ENCODE assay signal across 17 cellular contexts in the genomic region with DNA sequence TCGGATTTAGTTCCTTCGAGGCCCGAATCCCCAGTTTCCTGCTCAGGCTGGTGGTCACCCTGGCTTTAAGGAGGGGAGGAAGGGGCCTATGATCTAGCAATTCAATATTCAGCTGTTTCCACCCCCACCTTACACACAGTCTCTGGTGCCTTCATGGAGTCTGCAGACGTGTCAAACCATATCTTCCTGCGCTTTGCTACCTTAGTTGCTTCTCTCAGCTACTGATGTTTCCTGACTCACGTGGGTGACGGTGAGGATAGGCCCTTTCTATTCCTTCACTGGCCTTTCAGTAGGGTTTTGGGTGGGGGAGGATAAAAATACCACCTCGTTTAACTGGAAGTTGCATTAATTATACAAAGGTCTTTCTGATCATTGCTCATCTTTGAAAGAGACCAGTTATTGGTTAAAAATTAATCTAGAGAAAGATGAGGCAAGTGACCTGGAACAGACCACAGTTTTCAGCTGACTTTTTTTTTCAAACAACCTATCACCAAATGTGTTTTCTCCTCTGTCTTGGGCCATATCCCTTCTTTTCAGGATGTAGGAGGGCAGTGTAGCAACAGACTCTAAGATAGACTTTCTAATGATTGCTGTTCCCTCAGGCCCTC. TPM values are rescaled to one million over a fixed set of nuclear protein-coding genes. Genes with fewer than 3 reads are reported as not detected.
A peak's percentile ranks its signal among the peaks of the same experiment; 100 is the strongest.
DNase-seq lines count a peak whose midpoint lies in the region; ATAC-seq, FAIRE-seq and TF ChIP-seq lines count a peak whose summit lies in the region.
"Had no signal": no experiment of that assay in that cellular context is flagged by ENCODE, and none has a peak within 500 bp of the region (broad histone marks: within the 10 kb centered on the region; RNA-seq: fewer than 3 reads in every experiment).

No MANE protein-coding gene starts in this region.

- no peaks in the 10 kb centered on the region for H3K27me3 Mint-ChIP-seq in mesothelial cell of epicardium (ENCODE audit: low read depth)
- H3K27me3 Mint-ChIP-seq in activated T-cell treated with anti-CD3 and anti-CD28 coated beads, Interleukin-2, amount 50 U/mL, for 4 hours (ENCODE audit: low read depth): no peaks in the 10 kb centered on the region
- H3K27me3 Mint-ChIP-seq: stimulated activated naive CD8-positive, alpha-beta T cell treated with anti-CD3 and anti-CD28 coated beads, Interleukin-15, amount 100 ng/mL, for 72 hours had no signal

- peaks cover 10% of the 10 kb centered on the region for H3K4me1 ChIP-seq in cardiac muscle cell (ENCODE audit: low read depth)
- peaks cover 0 to 22% (median 6%) of the 10 kb centered on the region in 12 donors for H3K4me1 ChIP-seq in heart left ventricle
- H3K4me1 ChIP-seq in H1 (replicated peaks in 1 of 4; ENCODE audit: control insufficient read depth in 3 of 4, insufficient read depth in 4 of 4, low read length in 3 of 4): peaks cover 0 to 8% (median 5%) of the 10 kb centered on the region in 4 experiments; a peak in 5 of 7 replicates

- no peaks in the 10 kb centered on the region for H3K79me1 ChIP-seq in H1 (ENCODE audit: low read depth, low read length)

- peak overlapping the region; percentile 93 for H2BK15ac ChIP-seq in H1 (ENCODE audit: low read length)

- H3K27me3 ChIP-seq in cardiac muscle cell: no peaks in the 10 kb centered on the region
- no peaks in the 10 kb centered on the region for H3K27me3 ChIP-seq in heart left ventricle
- no peaks in the 10 kb centered on the region; a peak in 1 of 7 replicates for H3K27me3 ChIP-seq in H1 (replicated peaks in 1 of 4; ENCODE audit: control insufficient read depth in 3 of 4, extremely low read depth in 1 of 4, insufficient read depth in 3 of 4, low read length in 3 of 4)

- peak overlapping the region; percentile 60 for H3K27ac ChIP-seq in cardiac muscle cell
- H3K27ac ChIP-seq in heart left ventricle: peak overlapping the region in 2 of 12 donors; percentile 13 to 24
- no peak overlapping the region for H3K27ac ChIP-seq in H1 (ENCODE audit: low read depth, low read length)

- no peaks in the 10 kb centered on the region for H3K79me2 ChIP-seq in H1 (ENCODE audit: control insufficient read depth in 1 of 2, insufficient read depth in 2 of 2, low read length in 2 of 2)

- DNase-seq in cardiac muscle cell (ENCODE audit: low read depth in 1 of 2, low spot score in 1 of 2): no peak
- no peak for DNase-seq in heart left ventricle
- DNase-seq in H1 (ENCODE audit: low read depth in 1 of 2, low spot score in 2 of 2): no peak
- no peak for DNase-seq in mesothelial cell of epicardium (ENCODE audit: low spot score in 2 of 2, unreplicated experiment in 2 of 2)
- DNase-seq in HuH-7.5 (ENCODE audit: low spot score): no peak
- DNase-seq in HuH-7 (ENCODE audit: low spot score): no peak
- no peak for DNase-seq in activated T-cell treated with anti-CD3 and anti-CD28 coated beads, Interleukin-2, amount 50 U/mL, for 4 hours
- DNase-seq: activated naive CD4-positive, alpha-beta T cell treated with anti-CD3 and anti-CD28 coated beads, Interleukin-2, amount 10 ng/mL, durations not matched to agents 7 days and 5 days; MM.1S; NCI-H2107; SK-N-SH; stimulated activated naive CD8-positive, alpha-beta T cell treated with anti-CD3 and anti-CD28 coated beads, Interleukin-15, amount 100 ng/mL, for 72 hours had no signal

- H3K36me3 Mint-ChIP-seq in mesothelial cell of epicardium: no peaks in the 10 kb centered on the region
- no peaks in the 10 kb centered on the region for H3K36me3 Mint-ChIP-seq in activated T-cell treated with anti-CD3 and anti-CD28 coated beads, Interleukin-2, amount 50 U/mL, for 4 hours (ENCODE audit: insufficient read depth)
- H3K36me3 Mint-ChIP-seq: activated naive CD4-positive, alpha-beta T cell treated with anti-CD3 and anti-CD28 coated beads, Interleukin-2, amount 10 ng/mL, durations not matched to agents 7 days and 5 days had no signal

- CTCF ChIA-PET in H1 (lab: Charles Lee; ENCODE audit: partially characterized antibody): interaction anchor here (1.0 to 2.8 kb wide), 5 partner anchors 8 to 82 kb away, joined by 3 to 18 read pairs (median 4); no protein-coding TSS in a partner anchor

- H2BK5ac ChIP-seq in H1 (ENCODE audit: low read depth, low read length): no peak overlapping the region; the same call in 1 of the 2 replicates

- H2AFZ ChIP-seq in H1 (ENCODE audit: low read length): peak overlapping the region; percentile 84; the same call in 1 of the 2 replicates

- ATAC-seq in heart left ventricle: no peak
- ATAC-seq in HG03378 (IDR thresholded peaks at IDR 0.05; ENCODE audit: unreplicated experiment): no peak
- no peak for ATAC-seq in activated T-cell treated with anti-CD3 and anti-CD28 coated beads, Interleukin-2, amount 50 U/mL, for 4 hours
- ATAC-seq: stimulated activated naive CD8-positive, alpha-beta T cell treated with anti-CD3 and anti-CD28 coated beads, Interleukin-15, amount 100 ng/mL, for 72 hours had no signal

- TF ChIP-seq POLR2A in heart left ventricle (IDR thresholded peaks at IDR 0.05): no peak
- TF ChIP-seq POLR2A in H1 (IDR thresholded peaks at IDR 0.05; ENCODE audit: control extremely low read depth in 1 of 2, low read depth in 2 of 2, low read length in 2 of 2): no peak

- H2AK5ac ChIP-seq in H1 (ENCODE audit: low read depth, low read length): no peak overlapping the region; the same call in 1 of the 2 replicates

- no peak for FAIRE-seq in H1 (lab: Jason Lieb, UNC)

- H2BK120ac ChIP-seq in H1 (replicated peaks; ENCODE audit: low read depth, low read length): no peak overlapping the region

- no peak for TF ChIP-seq CTCF in cardiac muscle cell (IDR thresholded peaks at IDR 0.05; ENCODE audit: low read depth, low read length)
- TF ChIP-seq CTCF in heart left ventricle (IDR thresholded peaks at IDR 0.05): no peak
- TF ChIP-seq CTCF in H1 (IDR thresholded peaks at IDR 0.05; ENCODE audit: control extremely low read depth in 1 of 3, insufficient read depth in 1 of 3, low read depth in 1 of 3, low read length in 3 of 3): no peak
- no peak for TF ChIP-seq CTCF in mesothelial cell of epicardium (IDR thresholded peaks at IDR 0.05; ENCODE audit: unreplicated experiment)

- peaks cover 14% of the 10 kb centered on the region for H3K4me1 Mint-ChIP-seq in mesothelial cell of epicardium
- peaks cover 2% of the 10 kb centered on the region for H3K4me1 Mint-ChIP-seq in activated T-cell treated with anti-CD3 and anti-CD28 coated beads, Interleukin-2, amount 50 U/mL, for 4 hours (ENCODE audit: low read depth)
- H3K4me1 Mint-ChIP-seq: activated naive CD4-positive, alpha-beta T cell treated with anti-CD3 and anti-CD28 coated beads, Interleukin-2, amount 10 ng/mL, durations not matched to agents 7 days and 5 days had no signal

- WGBS in heart left ventricle, 4 donors: 74 to 90% (median 81%) methylated on average over 8 of the region's 8 CpGs
- 89% methylated on average over 8 of the region's 8 CpGs; no CpG with 5 or more reads in 1 of the 2 experiments for WGBS in H1 (ENCODE audit: extremely low coverage in 1 of 2, insufficient coverage in 1 of 2, insufficient read length in 1 of 2, insufficient replicate concordance in 2 of 2, low coverage in 1 of 2, low lambda C conversion rate in 2 of 2, missing lambda C conversion rate in 1 of 2), 2 experiments

- no peaks in the 10 kb centered on the region for H4K20me1 ChIP-seq in H1 (replicated peaks in 1 of 2; ENCODE audit: control insufficient read depth in 1 of 2, insufficient read depth in 2 of 2, low read length in 2 of 2)

- peak overlapping the region; percentile 40; the same call in 1 of the 2 replicates for H3K18ac ChIP-seq in H1 (ENCODE audit: extremely low read depth, low read length)

- H3K4me3 ChIP-seq in cardiac muscle cell: no peak overlapping the region
- no peak overlapping the region for H3K4me3 ChIP-seq in heart left ventricle
- H3K4me3 ChIP-seq in H1 (ENCODE audit: extremely low read depth in 1 of 4, insufficient read depth in 2 of 4, low read depth in 3 of 4, low read length in 4 of 4): no peak overlapping the region

- H4K5ac ChIP-seq in H1 (ENCODE audit: insufficient read length, low read depth, low read length): no peak overlapping the region

- H3K14ac ChIP-seq in H1 (ENCODE audit: insufficient read length): no peak overlapping the region

- POLR2A ChIA-PET in H1 (lab: Charles Lee; ENCODE audit: partially characterized antibody): interaction anchor here (0.6 to 6.9 kb wide), 11 partner anchors 9 to 233 kb away, joined by 3 to 51 read pairs (median 4); a partner anchor contains a TSS

- no peak overlapping the region for H3K4me2 ChIP-seq in H1 (ENCODE audit: insufficient read depth in 1 of 2, low read depth in 2 of 2, low read length in 2 of 2)
- H3K4me2 ChIP-seq: SK-N-SH had no signal

- TF ChIP-seq EP300 in H1 (IDR thresholded peaks at IDR 0.05; ENCODE audit: borderline replicate concordance in 1 of 2, low read depth in 2 of 2, low read length in 2 of 2): no peak

- H3K23ac ChIP-seq in H1 (ENCODE audit: insufficient read length): no peak overlapping the region

- no peak overlapping the region for H3K9ac ChIP-seq in H1 (replicated peaks in 1 of 4; ENCODE audit: extremely low read depth in 1 of 4, low read depth in 3 of 4, low read length in 3 of 4)
- H3K9ac ChIP-seq: SK-N-SH had no signal

- no peak overlapping the region for H3K56ac ChIP-seq in H1 (replicated peaks; ENCODE audit: insufficient read length, low read depth, low read length)

- no peak overlapping the region for H2BK12ac ChIP-seq in H1 (ENCODE audit: low read depth, low read length)

- intact Hi-C loops in heart left ventricle (cut with DNase I): no loop called here

- H3K9me3 ChIP-seq in cardiac muscle cell (ENCODE audit: low read depth) (no peaks in the 10 kb centered on the region), heart left ventricle (no peaks in the 10 kb centered on the region), H1 (ENCODE audit: insufficient read depth in 2 of 2, low read depth in 1 of 2, low read length in 1 of 2) (no peaks in the 10 kb centered on the region)
- H3K9me3 ChIP-seq: SK-N-SH had no signal

- H3K4ac ChIP-seq in H1 (replicated peaks; ENCODE audit: insufficient read length, low read depth, low read length): no peak overlapping the region

- H3K9me3 Mint-ChIP-seq in mesothelial cell of epicardium: no peaks in the 10 kb centered on the region
- no peaks in the 10 kb centered on the region for H3K9me3 Mint-ChIP-seq in activated T-cell treated with anti-CD3 and anti-CD28 coated beads, Interleukin-2, amount 50 U/mL, for 4 hours
- H3K9me3 Mint-ChIP-seq: activated naive CD4-positive, alpha-beta T cell treated with anti-CD3 and anti-CD28 coated beads, Interleukin-2, amount 10 ng/mL, durations not matched to agents 7 days and 5 days; neural crest cell; stimulated activated naive CD8-positive, alpha-beta T cell treated with anti-CD3 and anti-CD28 coated beads, Interleukin-15, amount 100 ng/mL, for 72 hours had no signal

- no peak for TF ChIP-seq RAD21 in H1 (IDR thresholded peaks at IDR 0.05 in 1 of 2, conservative IDR thresholded peaks at IDR 0.05 in 1 of 2; ENCODE audit: low read depth in 2 of 2, low read length in 2 of 2)

- no peaks in the 10 kb centered on the region for H3K36me3 ChIP-seq in cardiac muscle cell
- no peaks in the 10 kb centered on the region for H3K36me3 ChIP-seq in heart left ventricle
- no peaks in the 10 kb centered on the region for H3K36me3 ChIP-seq in H1 (ENCODE audit: control insufficient read depth in 2 of 4, insufficient read depth in 4 of 4, low read length in 3 of 4)

- peak overlapping the region; percentile 75 for H2BK20ac ChIP-seq in H1 (ENCODE audit: low read length)

- no peak overlapping the region for H3K4me3 Mint-ChIP-seq in mesothelial cell of epicardium
- no peak overlapping the region for H3K4me3 Mint-ChIP-seq in activated T-cell treated with anti-CD3 and anti-CD28 coated beads, Interleukin-2, amount 50 U/mL, for 4 hours
- H3K4me3 Mint-ChIP-seq: activated naive CD4-positive, alpha-beta T cell treated with anti-CD3 and anti-CD28 coated beads, Interleukin-2, amount 10 ng/mL, durations not matched to agents 7 days and 5 days; neural crest cell; stimulated activated naive CD8-positive, alpha-beta T cell treated with anti-CD3 and anti-CD28 coated beads, Interleukin-15, amount 100 ng/mL, for 72 hours had no signal

- peak overlapping the region; percentile 41 for H3K27ac Mint-ChIP-seq in mesothelial cell of epicardium
- H3K27ac Mint-ChIP-seq: activated naive CD4-positive, alpha-beta T cell treated with anti-CD3 and anti-CD28 coated beads, Interleukin-2, amount 10 ng/mL, durations not matched to agents 7 days and 5 days; stimulated activated naive CD8-positive, alpha-beta T cell treated with anti-CD3 and anti-CD28 coated beads, Interleukin-15, amount 100 ng/mL, for 72 hours had no signal

- peak overlapping the region; percentile 29 for H4K91ac ChIP-seq in H1 (replicated peaks; ENCODE audit: insufficient read length, low read length)

- no peaks in the 10 kb centered on the region for H3K23me2 ChIP-seq in H1 (ENCODE audit: low read depth, low read length)

- H4K8ac ChIP-seq in H1 (ENCODE audit: extremely low read depth, insufficient read depth, low read length): no peak overlapping the region

RNA-seq across cellular contexts. Expression of a gene that starts 49.7 kb away (rescaled TPM):
- not detected in 2 replicates for total RNA-seq in cardiac muscle cell
- 1.5 TPM in 1 of 2 replicates, not detected in the other for polyA plus RNA-seq in cardiac muscle cell
- not detected for total RNA-seq in heart left ventricle
- not detected for polyA plus RNA-seq in heart left ventricle
- 1.3 TPM in 1 of 2 replicates, not detected in the other for total RNA-seq in H1 (2021; fragmentation: NEBNext Ultra II Directional; extraction: Animal tissue kit (Norgen Biotek cat#: 25700))
- 0.17 and 0.42 TPM in 2 replicates for polyA plus RNA-seq in H1 (2011; rRNA removed)
- 0.28 TPM for polyA plus RNA-seq in H1 (2011; cell fraction: cytosol; rRNA removed)
- 1.4 TPM for polyA plus RNA-seq in H1 (2011; cell fraction: nucleus; rRNA removed)
- 0.50 to 1.1 TPM (median 0.70 TPM) in 4 replicates for polyA plus RNA-seq in H1 (2012, experiment 1 of 2)
- polyA plus RNA-seq in H1 (2012, experiment 2 of 2): not detected
- polyA plus RNA-seq in H1 (2013, experiment 1 of 2): 0.16 TPM
- 0.28 TPM for polyA plus RNA-seq in H1 (2013, experiment 2 of 2)
- 0.47 TPM in 1 of 2 replicates, not detected in the other for polyA minus RNA-seq in H1 (2011; rRNA and poly(A)+ RNA removed)
- polyA minus RNA-seq in H1 (2011; cell fraction: cytosol; rRNA and poly(A)+ RNA removed): not detected
- polyA minus RNA-seq in H1 (2011; cell fraction: nucleus; rRNA and poly(A)+ RNA removed): 0.90 TPM
- total RNA-seq in mesothelial cell of epicardium: 0.35 to 0.79 TPM (median 0.38 TPM) in 3 replicates
- total RNA-seq in activated T-cell treated with anti-CD3 and anti-CD28 coated beads, Interleukin-2, amount 50 U/mL, for 4 hours: under 1 TPM; 0.26 to 0.54 (median 0.40) TPM
- total RNA-seq: H7, skeletal muscle tissue had no signal
- polyA plus RNA-seq: endothelial cell of umbilical vein had no signal

RNA-seq across cellular contexts. Expression of a gene that starts 58.0 kb away (rescaled TPM):
- 12.3 and 14.0 TPM in 2 replicates for total RNA-seq in cardiac muscle cell
- 13.0 and 21.2 TPM in 2 replicates for polyA plus RNA-seq in cardiac muscle cell
- total RNA-seq in heart left ventricle: 10 to 100 TPM in 3 of 9 donors, 1 to 10 TPM in 6; 2.8 to 91.6 (median 4.5) TPM
- 10 to 100 TPM in 1 of 2 donors, 1 to 10 TPM in 1; 2.9 to 15.6 TPM for polyA plus RNA-seq in heart left ventricle
- total RNA-seq in H1 (2021; fragmentation: NEBNext Ultra II Directional; extraction: Animal tissue kit (Norgen Biotek cat#: 25700)): 78.6 and 80.5 TPM in 2 replicates
- 89.0 and 114 TPM in 2 replicates for polyA plus RNA-seq in H1 (2011; rRNA removed)
- 123 TPM for polyA plus RNA-seq in H1 (2011; cell fraction: cytosol; rRNA removed)
- 114 TPM for polyA plus RNA-seq in H1 (2011; cell fraction: nucleus; rRNA removed)
- 83.9 to 123 TPM (median 109 TPM) in 4 replicates for polyA plus RNA-seq in H1 (2012, experiment 1 of 2)
- 62.0 TPM for polyA plus RNA-seq in H1 (2012, experiment 2 of 2)
- 119 TPM for polyA plus RNA-seq in H1 (2013, experiment 1 of 2)
- 114 TPM for polyA plus RNA-seq in H1 (2013, experiment 2 of 2)
- 37.3 and 60.0 TPM in 2 replicates for polyA minus RNA-seq in H1 (2011; rRNA and poly(A)+ RNA removed)
- polyA minus RNA-seq in H1 (2011; cell fraction: cytosol; rRNA and poly(A)+ RNA removed): 34.6 TPM
- 30.6 TPM for polyA minus RNA-seq in H1 (2011; cell fraction: nucleus; rRNA and poly(A)+ RNA removed)
- 86.3 to 92.4 TPM (median 89.2 TPM) in 3 replicates for total RNA-seq in mesothelial cell of epicardium
- total RNA-seq in activated T-cell treated with anti-CD3 and anti-CD28 coated beads, Interleukin-2, amount 50 U/mL, for 4 hours: 10 to 100 TPM in 1 of 3 donors, 1 to 10 TPM in 2; 9.1 to 10.9 (median 9.5) TPM
